In the genomic region with DNA sequence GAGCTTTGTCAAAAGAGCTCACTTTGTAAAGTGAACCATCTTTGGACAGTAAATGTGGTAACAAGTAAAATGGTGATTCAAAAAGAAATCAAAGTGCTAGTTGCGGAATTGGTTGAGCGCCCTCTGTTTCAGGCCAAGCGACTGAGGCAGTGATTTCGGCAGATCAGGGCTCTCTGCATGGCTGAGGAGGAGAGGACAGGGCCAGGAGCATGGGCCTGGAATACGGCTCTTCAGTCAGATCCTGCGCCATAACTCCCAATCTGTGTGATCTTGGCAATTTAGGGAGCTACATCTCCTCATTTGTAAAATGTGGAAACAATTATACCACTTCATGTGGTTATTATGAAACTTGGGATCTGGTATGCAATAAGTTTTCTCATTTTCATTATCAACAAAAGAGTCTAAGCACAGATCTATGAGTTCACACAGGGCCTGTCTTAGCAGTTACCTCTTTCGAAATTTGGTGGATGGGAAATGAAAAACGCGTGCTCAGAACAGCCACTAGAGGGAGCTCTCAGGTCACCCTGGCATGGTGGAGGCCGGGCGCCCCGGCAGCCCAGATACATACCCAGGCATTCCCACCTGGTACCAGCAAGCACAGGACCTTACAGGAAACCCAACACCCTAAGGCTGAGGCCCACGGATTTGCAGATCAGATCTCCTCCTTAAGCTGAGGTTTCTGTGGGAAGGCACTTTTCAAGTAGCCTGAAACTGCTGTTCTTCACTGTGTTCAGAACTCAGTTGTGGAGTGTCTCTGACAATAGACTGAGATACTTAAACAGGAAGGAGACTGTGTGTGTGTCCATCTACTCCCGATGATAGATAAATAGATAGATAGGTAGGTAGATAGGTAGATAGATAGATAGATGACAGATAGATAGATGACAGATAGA, we compare ENCODE assay signal across 8 cellular contexts.
DNase-seq lines count a peak whose midpoint lies in the region; ATAC-seq and TF ChIP-seq lines count a peak whose summit lies in the region.

No MANE protein-coding gene starts in this region.

- no peaks in the 10 kb centered on the region for H3K79me2 ChIP-seq in H9 (ENCODE audit: insufficient read depth, low read length)
- no peaks in the 10 kb centered on the region for H3K79me2 ChIP-seq in SU-DHL-6 (ENCODE audit: insufficient read depth, low read length)

- H3K9ac ChIP-seq in H9 (ENCODE audit: extremely low read depth, insufficient read length, low read length) (no peak overlapping the region), SU-DHL-6 (ENCODE audit: low read length) (no peak overlapping the region)

- H2BK15ac ChIP-seq in H9 (ENCODE audit: low read depth, low read length), result no peak overlapping the region

- no peaks in the 10 kb centered on the region for H3K36me3 ChIP-seq in SU-DHL-6 (ENCODE audit: low read length)
- H3K36me3 ChIP-seq in sigmoid colon, result no peaks in the 10 kb centered on the region

- H3K27me3 ChIP-seq in H9 (ENCODE audit: insufficient read depth, low read length) (no peaks in the 10 kb centered on the region), SU-DHL-6 (ENCODE audit: low read length) (no peaks in the 10 kb centered on the region), sigmoid colon (no peaks in the 10 kb centered on the region)

- H3K27ac Mint-ChIP-seq in H9, result no peak overlapping the region; a peak in 1 of 7 replicates
- no peak overlapping the region for H3K27ac Mint-ChIP-seq in activated naive CD8-positive, alpha-beta T cell treated with anti-CD3 and anti-CD28 coated beads, Interleukin-2, amount 50 U/mL, for 24 hours

- H2BK120ac ChIP-seq in H9 (ENCODE audit: low read depth, low read length, poor library complexity, severe bottlenecking), result no peak overlapping the region

- no peak overlapping the region for H3T11ph ChIP-seq in H9 (ENCODE audit: low read length)

- H3K27ac ChIP-seq in H9 (ENCODE audit: insufficient read length, low read depth, low read length), result no peak overlapping the region
- H3K27ac ChIP-seq in SU-DHL-6 (ENCODE audit: low read depth, low read length), result no peak overlapping the region
- H3K27ac ChIP-seq in sigmoid colon, result peak overlapping the region in 2 of 4 donors; percentile 4 to 20

- H3K4me1 Mint-ChIP-seq in H9, result peaks cover 18 to 19% of the 10 kb centered on the region in 2 experiments
- peaks cover 25% of the 10 kb centered on the region for H3K4me1 Mint-ChIP-seq in activated naive CD8-positive, alpha-beta T cell treated with anti-CD3 and anti-CD28 coated beads, Interleukin-2, amount 50 U/mL, for 24 hours

- no peak overlapping the region for H4K91ac ChIP-seq in H9 (ENCODE audit: insufficient read length, low read depth, low read length)

- no peak overlapping the region for H2BK5ac ChIP-seq in H9 (ENCODE audit: insufficient read length, low read length)

- no peak overlapping the region for H3K56ac ChIP-seq in H9 (ENCODE audit: insufficient read length, low read depth, low read length)

- ATAC-seq in activated naive CD8-positive, alpha-beta T cell treated with anti-CD3 and anti-CD28 coated beads, Interleukin-2, amount 50 U/mL, for 24 hours, result peak; percentile 85
- ATAC-seq in left ventricle myocardium superior, result peak; percentile 57

- H3K23me2 ChIP-seq in H9 (ENCODE audit: insufficient read length, low read depth, low read length, poor library complexity, severe bottlenecking), result no peaks in the 10 kb centered on the region

- H3K18ac ChIP-seq in H9 (ENCODE audit: insufficient read length, low read depth, low read length), result no peak overlapping the region

- no peaks in the 10 kb centered on the region for H4K20me1 ChIP-seq in H9 (ENCODE audit: control insufficient read depth, insufficient read depth, insufficient read length)
- H4K20me1 ChIP-seq in SU-DHL-6 (ENCODE audit: low read depth, low read length), result no peaks in the 10 kb centered on the region

- H3K9me2 ChIP-seq in SU-DHL-6 (replicated peaks; ENCODE audit: insufficient read depth, low read length), result no peaks in the 10 kb centered on the region

- H3K23ac ChIP-seq in H9 (ENCODE audit: insufficient read length, low read depth, low read length), result no peak overlapping the region

- no peak overlapping the region for H2BK12ac ChIP-seq in H9 (ENCODE audit: insufficient read length, low read depth, low read length)

- no peak overlapping the region for H2AK5ac ChIP-seq in H9 (ENCODE audit: insufficient read length, low read length)

- H3K14ac ChIP-seq in H9 (ENCODE audit: insufficient read depth, low read length), result no peak overlapping the region

- H3K36me3 Mint-ChIP-seq in H9 (ENCODE audit: insufficient read depth in 1 of 3, low read depth in 3 of 3), result peaks cover 0 to 4% (median 2%) of the 10 kb centered on the region in 3 experiments; a peak in 3 of 7 replicates
- H3K36me3 Mint-ChIP-seq in activated naive CD8-positive, alpha-beta T cell treated with anti-CD3 and anti-CD28 coated beads, Interleukin-2, amount 50 U/mL, for 24 hours (ENCODE audit: low read depth), result no peaks in the 10 kb centered on the region

- peak overlapping the region; percentile 56 for H2AFZ ChIP-seq in H9 (ENCODE audit: low read length)
- peak overlapping the region; percentile 38 for H2AFZ ChIP-seq in SU-DHL-6 (ENCODE audit: low read depth, low read length, severe bottlenecking)

- no peak overlapping the region for H3K4me3 Mint-ChIP-seq in H9
- H3K4me3 Mint-ChIP-seq in activated naive CD8-positive, alpha-beta T cell treated with anti-CD3 and anti-CD28 coated beads, Interleukin-2, amount 50 U/mL, for 24 hours, result no peak overlapping the region

- H3F3A ChIP-seq in SU-DHL-6 (ENCODE audit: insufficient read depth), result no peaks in the 10 kb centered on the region

- no peak overlapping the region for H4K5ac ChIP-seq in H9 (ENCODE audit: insufficient read length, low read depth, low read length)

- H3K27me3 Mint-ChIP-seq in H9 (ENCODE audit: low read depth), result peaks cover 9% of the 10 kb centered on the region
- H3K27me3 Mint-ChIP-seq in activated naive CD8-positive, alpha-beta T cell treated with anti-CD3 and anti-CD28 coated beads, Interleukin-2, amount 50 U/mL, for 24 hours, result peaks cover 5% of the 10 kb centered on the region

- DNase-seq in H9 (peak; percentile 86), M059J (ENCODE audit: low read depth) (peak; percentile 54), left ventricle myocardium superior (peak; percentile 72), sigmoid colon (peak; percentile 81), amniotic stem cell (lab: John Stamatoyannopoulos, UW) (no peak)
- DNase-seq in activated naive CD8-positive, alpha-beta T cell treated with anti-CD3 and anti-CD28 coated beads, Interleukin-2, amount 50 U/mL, for 24 hours, result peak; percentile 64

- no peak overlapping the region for H3K4me2 ChIP-seq in H9 (ENCODE audit: insufficient read depth, insufficient read length, low read length)
- no peak overlapping the region for H3K4me2 ChIP-seq in SU-DHL-6 (ENCODE audit: low read depth, low read length, poor library complexity, severe bottlenecking)

- intact Hi-C loops in left ventricle myocardium superior (cut with micrococcal nuclease) (loop anchor here (10.0 kb wide), 1 partner anchor 288 kb away; no protein-coding TSS in a partner anchor), sigmoid colon (cut with DNase I) (loop anchor here (5.0 kb wide), 2 partner anchors 496 to 911 kb away; no protein-coding TSS in a partner anchor)

- H3K4me1 ChIP-seq in H9 (ENCODE audit: insufficient read depth, low read length) (no peaks in the 10 kb centered on the region; the same call in 1 of the 2 replicates), sigmoid colon (peaks cover 0 to 12% (median 3%) of the 10 kb centered on the region in 4 donors)

- TF ChIP-seq CTCF in GM12874 (IDR thresholded peaks at IDR 0.05; ENCODE audit: insufficient read depth, low read depth, low read length), result peak; percentile 84
- TF ChIP-seq CTCF in H9 (conservative IDR thresholded peaks at IDR 0.05), result peak; percentile 94
- peak; percentile 62 for TF ChIP-seq CTCF in SU-DHL-6 (IDR thresholded peaks at IDR 0.05; ENCODE audit: insufficient read depth, low read length, poor library complexity, severe bottlenecking)
- peak; percentile 62 to 94 (median 68) for TF ChIP-seq CTCF in sigmoid colon (IDR thresholded peaks at IDR 0.05)

- H3K4ac ChIP-seq in H9 (ENCODE audit: low read depth, low read length), result no peak overlapping the region

- H3K9me3 ChIP-seq in H9 (ENCODE audit: control insufficient read depth, low read depth, low read length), result no peaks in the 10 kb centered on the region
- peaks cover 3% of the 10 kb centered on the region; the same call in 1 of the 2 replicates for H3K9me3 ChIP-seq in SU-DHL-6 (ENCODE audit: insufficient read depth, low read length)
- H3K9me3 ChIP-seq in sigmoid colon, result peaks cover 0 to 4% (median 0%) of the 10 kb centered on the region in 4 donors

- no peak for TF ChIP-seq POLR2A in sigmoid colon (IDR thresholded peaks at IDR 0.05)

- H4K8ac ChIP-seq in H9 (replicated peaks; ENCODE audit: insufficient read length, low read depth, low read length), result no peak overlapping the region

- no CpG with 5 or more reads among the region's 14 CpGs for WGBS in H9 (ENCODE audit: extremely low coverage, insufficient read length, low lambda C conversion rate)
- WGBS in sigmoid colon, 2 donors, result 40 to 42% methylated on average over 14 of the region's 14 CpGs

- TF ChIP-seq EP300 in sigmoid colon (IDR thresholded peaks at IDR 0.05), result no peak

- H3K4me3 ChIP-seq in SU-DHL-6 (ENCODE audit: insufficient read depth, low read length, poor library complexity, severe bottlenecking), result no peak overlapping the region
- no peak overlapping the region for H3K4me3 ChIP-seq in sigmoid colon

- peaks cover 5 to 10% of the 10 kb centered on the region in 2 experiments for H3K9me3 Mint-ChIP-seq in H9
- no peaks in the 10 kb centered on the region for H3K9me3 Mint-ChIP-seq in activated naive CD8-positive, alpha-beta T cell treated with anti-CD3 and anti-CD28 coated beads, Interleukin-2, amount 50 U/mL, for 24 hours

- H2BK20ac ChIP-seq in H9 (ENCODE audit: low read depth, low read length, poor library complexity, severe bottlenecking), result no peak overlapping the region

- H3K79me1 ChIP-seq in H9 (ENCODE audit: insufficient read depth, low read depth, low read length, poor library complexity, severe bottlenecking), result no peaks in the 10 kb centered on the region
